Comparison of ENCODE assay signal across 8 cellular contexts in the genomic region with DNA sequence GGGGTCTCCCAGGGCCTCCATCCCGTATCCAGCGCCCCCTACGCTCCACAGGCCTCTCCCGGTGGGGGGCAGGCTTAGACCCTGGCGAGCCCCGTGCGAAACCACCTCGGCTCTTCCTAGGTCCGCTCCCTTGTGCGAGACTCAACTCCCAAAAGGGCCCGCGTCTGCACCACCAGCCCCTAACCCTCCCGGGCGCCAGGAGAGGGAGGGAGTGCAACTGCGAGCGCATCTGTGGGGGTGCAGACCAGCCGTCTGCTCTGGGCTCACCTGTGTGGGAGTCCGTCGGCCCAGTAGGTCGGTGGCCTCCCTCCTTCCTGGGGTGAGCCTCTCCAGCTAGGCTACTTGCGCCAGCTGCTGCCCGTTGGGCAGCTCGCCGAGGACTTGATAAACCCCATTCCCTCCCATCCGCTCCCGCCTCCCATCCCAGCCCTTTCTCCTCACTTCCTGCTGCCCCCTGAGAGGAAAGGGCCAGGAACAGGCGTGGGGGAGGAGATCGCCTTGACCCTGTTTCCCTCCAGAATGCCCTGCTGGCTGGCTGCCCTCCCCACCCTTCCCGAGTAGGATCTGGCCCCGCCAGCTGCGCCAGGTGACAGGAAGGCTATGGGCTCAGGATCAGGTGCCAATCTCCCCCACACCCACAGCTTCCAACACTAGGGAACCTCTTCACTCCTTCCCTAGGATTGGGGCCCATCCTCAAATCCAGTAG. TPM values are rescaled to one million over a fixed set of nuclear protein-coding genes. Genes with fewer than 3 reads are reported as not detected.
A peak's percentile ranks its signal among the peaks of the same experiment; 100 is the strongest.
DNase-seq lines count a peak whose midpoint lies in the region; ATAC-seq and TF ChIP-seq lines count a peak whose summit lies in the region.

A gene with protein sequence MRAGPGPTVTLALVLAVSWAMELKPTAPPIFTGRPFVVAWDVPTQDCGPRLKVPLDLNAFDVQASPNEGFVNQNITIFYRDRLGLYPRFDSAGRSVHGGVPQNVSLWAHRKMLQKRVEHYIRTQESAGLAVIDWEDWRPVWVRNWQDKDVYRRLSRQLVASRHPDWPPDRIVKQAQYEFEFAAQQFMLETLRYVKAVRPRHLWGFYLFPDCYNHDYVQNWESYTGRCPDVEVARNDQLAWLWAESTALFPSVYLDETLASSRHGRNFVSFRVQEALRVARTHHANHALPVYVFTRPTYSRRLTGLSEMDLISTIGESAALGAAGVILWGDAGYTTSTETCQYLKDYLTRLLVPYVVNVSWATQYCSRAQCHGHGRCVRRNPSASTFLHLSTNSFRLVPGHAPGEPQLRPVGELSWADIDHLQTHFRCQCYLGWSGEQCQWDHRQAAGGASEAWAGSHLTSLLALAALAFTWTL (minus strand): TSS at position 360 of the 706 bp plus-strand sequence. CDS start 2,256 bp downstream, outside the sequence.

- CTCF ChIA-PET in activated CD8-positive, alpha-beta memory T cell treated with anti-CD3 and anti-CD28 coated beads, Interleukin-2, amount 10 ng/mL, durations not matched to agents 7 days and 5 days (lab: Charles Lee), result interaction anchor here (1.3 to 18.0 kb wide), 6 partner anchors 13 to 48 kb away, joined by 3 to 266 read pairs (median 14); partner anchors contain the start of genes HYAL1, HYAL3, IFRD2 and NAA80

- H3K4me1 ChIP-seq in right atrium auricular region (peaks cover 0 to 83% of the 10 kb centered on the region in 2 donors), sigmoid colon (peaks cover 0 to 71% (median 62%) of the 10 kb centered on the region in 4 donors)

- 50 to 63% methylated on average over 31 of the region's 31 CpGs for WGBS in sigmoid colon, 2 donors

- ATAC-seq in activated CD8-positive, alpha-beta memory T cell treated with anti-CD3 and anti-CD28 coated beads, Interleukin-2, amount 10 ng/mL, durations not matched to agents 7 days and 5 days, result no peak

- H3K36me3 ChIP-seq in right atrium auricular region, result peaks cover 24% of the 10 kb centered on the region
- H3K36me3 ChIP-seq in sigmoid colon, result peaks cover 0 to 43% (median 7%) of the 10 kb centered on the region in 4 donors

- H3K4me1 Mint-ChIP-seq in activated CD8-positive, alpha-beta memory T cell treated with anti-CD3 and anti-CD28 coated beads, Interleukin-2, amount 10 ng/mL, durations not matched to agents 7 days and 5 days, result peaks cover 35% of the 10 kb centered on the region
- H3K4me1 Mint-ChIP-seq in activated naive CD8-positive, alpha-beta T cell (ENCODE audit: low read depth), result peaks cover 34% of the 10 kb centered on the region

- H3K4me3 Mint-ChIP-seq in activated CD8-positive, alpha-beta memory T cell treated with anti-CD3 and anti-CD28 coated beads, Interleukin-2, amount 10 ng/mL, durations not matched to agents 7 days and 5 days, result peak within 1 kb of the TSS; percentile 89
- peak within 1 kb of the TSS; percentile 83 for H3K4me3 Mint-ChIP-seq in activated naive CD8-positive, alpha-beta T cell

- TF ChIP-seq CTCF in right atrium auricular region (IDR thresholded peaks at IDR 0.05), result no peak
- no peak for TF ChIP-seq CTCF in sigmoid colon (IDR thresholded peaks at IDR 0.05)

- no peak for TF ChIP-seq EP300 in sigmoid colon (IDR thresholded peaks at IDR 0.05)

- H3K9me3 ChIP-seq in right atrium auricular region, result no peaks in the 10 kb centered on the region
- no peaks in the 10 kb centered on the region for H3K9me3 ChIP-seq in sigmoid colon

- H3K27me3 ChIP-seq in right atrium auricular region (no peaks in the 10 kb centered on the region), sigmoid colon (no peaks in the 10 kb centered on the region)

- peak; percentile 40 for DNase-seq in activated CD8-positive, alpha-beta memory T cell treated with anti-CD3 and anti-CD28 coated beads, Interleukin-2, amount 10 ng/mL, durations not matched to agents 7 days and 5 days
- DNase-seq in activated CD8-positive, alpha-beta memory T cell treated with anti-CD3 and anti-CD28 coated beads, Interleukin-2, amount 50 U/mL, for 48 hours, result no peak
- DNase-seq in right atrium auricular region (ENCODE audit: low spot score) (peak; percentile 75), sigmoid colon (no peak), medulla oblongata (ENCODE audit: extremely low spot score) (no peak), OCI-M2 (lab: John Stamatoyannopoulos, UW; ENCODE audit: unreplicated experiment) (no peak), GF-D8 (lab: John Stamatoyannopoulos, UW) (no peak)

- H3K9me3 Mint-ChIP-seq in activated CD8-positive, alpha-beta memory T cell treated with anti-CD3 and anti-CD28 coated beads, Interleukin-2, amount 10 ng/mL, durations not matched to agents 7 days and 5 days (ENCODE audit: low read depth), result no peaks in the 10 kb centered on the region
- no peaks in the 10 kb centered on the region for H3K9me3 Mint-ChIP-seq in activated naive CD8-positive, alpha-beta T cell (ENCODE audit: low read depth)

- no peak for TF ChIP-seq POLR2A in sigmoid colon (IDR thresholded peaks at IDR 0.05)

- H3K27ac Mint-ChIP-seq in activated CD8-positive, alpha-beta memory T cell treated with anti-CD3 and anti-CD28 coated beads, Interleukin-2, amount 10 ng/mL, durations not matched to agents 7 days and 5 days, result peak within 1 kb of the TSS; percentile 93
- H3K27ac Mint-ChIP-seq in activated naive CD8-positive, alpha-beta T cell, result peak within 1 kb of the TSS; percentile 95

- H3K36me3 Mint-ChIP-seq in activated CD8-positive, alpha-beta memory T cell treated with anti-CD3 and anti-CD28 coated beads, Interleukin-2, amount 10 ng/mL, durations not matched to agents 7 days and 5 days, result no peaks in the 10 kb centered on the region
- H3K36me3 Mint-ChIP-seq in activated naive CD8-positive, alpha-beta T cell, result no peaks in the 10 kb centered on the region

- H3K4me3 ChIP-seq in right atrium auricular region (peak within 1 kb of the TSS; percentile 52 to 70), sigmoid colon (peak within 1 kb of the TSS; percentile 58 to 84 (median 75))

- no peaks in the 10 kb centered on the region for H3K27me3 Mint-ChIP-seq in activated CD8-positive, alpha-beta memory T cell treated with anti-CD3 and anti-CD28 coated beads, Interleukin-2, amount 10 ng/mL, durations not matched to agents 7 days and 5 days
- H3K27me3 Mint-ChIP-seq in activated naive CD8-positive, alpha-beta T cell, result no peaks in the 10 kb centered on the region

- H3K27ac ChIP-seq in right atrium auricular region (peak within 1 kb of the TSS; percentile 93), sigmoid colon (peak within 1 kb of the TSS; percentile 88 to 92 (median 92))

- intact Hi-C loops in sigmoid colon (cut with DNase I), result loop anchor here (5.0 to 10.0 kb wide), 2 partner anchors 130 to 1062 kb away; partner anchors contain the start of genes GNAT1 and MANF

RNA-seq across cellular contexts. Expression of the gene that starts here (rescaled TPM):
- 1 to 10 TPM; 7.4 TPM for total RNA-seq in activated CD8-positive, alpha-beta memory T cell treated with anti-CD3 and anti-CD28 coated beads, Interleukin-2, amount 10 ng/mL, durations not matched to agents 7 days and 5 days
- total RNA-seq in right atrium auricular region (100 to 1,000 TPM; 129 to 198 TPM), sigmoid colon (10 to 100 TPM; 41.6 to 62.6 (median 49.4) TPM)
- polyA plus RNA-seq in sigmoid colon, result 10 to 100 TPM in 2 of 3 donors, 1 to 10 TPM in 1; 8.6 to 45.8 (median 13.8) TPM

Comparison
In these comparisons a context has a peak if more than half of its experiments do, and no peak if none do; other contexts are left out.
1. RNA of the gene that starts here (total RNA-seq): 129 to 198 TPM in right atrium auricular region and 41.6 to 62.6 TPM in sigmoid colon; 7.4 TPM in activated CD8-positive, alpha-beta memory T cell treated with anti-CD3 and anti-CD28 coated beads, Interleukin-2, amount 10 ng/mL, durations not matched to agents 7 days and 5 days; every median in the first group is over 4 times any median in the second.
2. DNase-seq: peak in activated CD8-positive, alpha-beta memory T cell treated with anti-CD3 and anti-CD28 coated beads, Interleukin-2, amount 10 ng/mL, durations not matched to agents 7 days and 5 days (single experiment) and right atrium auricular region (single experiment); none in activated CD8-positive, alpha-beta memory T cell treated with anti-CD3 and anti-CD28 coated beads, Interleukin-2, amount 50 U/mL, for 48 hours (single experiment), sigmoid colon (single experiment), medulla oblongata (single experiment), OCI-M2 (single experiment) and GF-D8 (single experiment).